14 cellular contexts compared by ENCODE assay signal in the genomic region with DNA sequence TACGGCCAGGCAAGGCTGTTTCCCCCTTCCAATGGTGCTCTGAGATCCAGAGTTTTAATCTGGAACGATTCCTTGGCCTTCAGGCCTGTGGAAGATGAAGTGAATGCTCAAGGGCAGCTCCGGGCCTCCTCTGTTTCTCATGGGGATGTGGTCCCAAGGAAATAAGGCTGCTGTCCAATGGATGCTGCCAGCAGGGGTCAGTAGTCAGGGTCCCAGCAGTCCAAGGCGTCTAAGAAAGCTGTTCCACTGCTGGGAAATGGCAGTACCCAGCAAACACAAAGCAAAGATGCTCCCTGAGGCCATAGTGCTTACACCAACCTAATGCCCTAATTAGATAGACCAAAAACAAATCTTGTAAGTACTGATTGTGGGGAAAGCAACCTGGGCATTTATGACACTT. TPM values are rescaled to one million over a fixed set of nuclear protein-coding genes. Genes with fewer than 3 reads are reported as not detected.
A peak's percentile ranks its signal among the peaks of the same experiment; 100 is the strongest.
DNase-seq lines count a peak whose midpoint lies in the region; ATAC-seq and TF ChIP-seq lines count a peak whose summit lies in the region.
"Had no signal": no experiment of that assay in that cellular context is flagged by ENCODE, and none has a peak within 500 bp of the region (broad histone marks: within the 10 kb centered on the region; RNA-seq: fewer than 3 reads in every experiment).

No MANE protein-coding gene starts in this region.

- H3K4me3 Mint-ChIP-seq in glutamatergic neuron (ENCODE audit: unreplicated experiment): no peak overlapping the region
- H3K4me3 Mint-ChIP-seq: activated naive CD4-positive, alpha-beta T cell treated with anti-CD3 and anti-CD28 coated beads, Interleukin-2, amount 10 ng/mL, durations not matched to agents 7 days and 5 days; CD4-positive, alpha-beta memory T cell had no signal

- DNase-seq in AG09309 (ENCODE audit: low read depth) (no peak), OCI-M1 (lab: John Stamatoyannopoulos, UW) (peak; percentile 1), glutamatergic neuron (peak; percentile 22), NCI-H2029 (lab: John Stamatoyannopoulos, UW) (no peak), DMS114 treated with DMSO at 0.1 percent for 48 hours (lab: John Stamatoyannopoulos, UW; ENCODE audit: unreplicated experiment) (no peak), NCI-H345 treated with DMSO at 0.1 percent for 48 hours (lab: John Stamatoyannopoulos, UW; ENCODE audit: unreplicated experiment) (no peak)
- DNase-seq: activated naive CD4-positive, alpha-beta T cell treated with anti-CD3 and anti-CD28 coated beads, Interleukin-2, amount 10 ng/mL, durations not matched to agents 7 days and 5 days; CD4-positive, alpha-beta memory T cell; foreskin keratinocyte; NCI-H774 had no signal

- no peaks in the 10 kb centered on the region for H3K4me1 Mint-ChIP-seq in glutamatergic neuron (ENCODE audit: low read depth, unreplicated experiment)
- H3K4me1 Mint-ChIP-seq: activated naive CD4-positive, alpha-beta T cell treated with anti-CD3 and anti-CD28 coated beads, Interleukin-2, amount 10 ng/mL, durations not matched to agents 7 days and 5 days; CD4-positive, alpha-beta memory T cell had no signal

- no peaks in the 10 kb centered on the region for H3K9me3 Mint-ChIP-seq in glutamatergic neuron (ENCODE audit: unreplicated experiment)
- H3K9me3 Mint-ChIP-seq: activated naive CD4-positive, alpha-beta T cell treated with anti-CD3 and anti-CD28 coated beads, Interleukin-2, amount 10 ng/mL, durations not matched to agents 7 days and 5 days had no signal

- H3K27me3 Mint-ChIP-seq in glutamatergic neuron (ENCODE audit: unreplicated experiment): peaks cover 3% of the 10 kb centered on the region

- no peak overlapping the region for H3K27ac Mint-ChIP-seq in glutamatergic neuron (ENCODE audit: unreplicated experiment)
- H3K27ac Mint-ChIP-seq: activated naive CD4-positive, alpha-beta T cell treated with anti-CD3 and anti-CD28 coated beads, Interleukin-2, amount 10 ng/mL, durations not matched to agents 7 days and 5 days; CD4-positive, alpha-beta memory T cell had no signal

- TF ChIP-seq CTCF in AG09309 (IDR thresholded peaks at IDR 0.05; ENCODE audit: control insufficient read depth, insufficient read depth, low read depth, low read length, missing control alignments) (peak; percentile 22), GM12872 (IDR thresholded peaks at IDR 0.05; ENCODE audit: insufficient read depth, low read depth, low read length) (peak; percentile 49), glutamatergic neuron (IDR thresholded peaks at IDR 0.05; ENCODE audit: partially characterized antibody, unreplicated experiment) (no peak)

- H3K36me3 Mint-ChIP-seq in glutamatergic neuron (ENCODE audit: unreplicated experiment): no peaks in the 10 kb centered on the region
- H3K36me3 Mint-ChIP-seq: activated naive CD4-positive, alpha-beta T cell treated with anti-CD3 and anti-CD28 coated beads, Interleukin-2, amount 10 ng/mL, durations not matched to agents 7 days and 5 days; CD4-positive, alpha-beta memory T cell had no signal

- no peak overlapping the region for H3K4me3 ChIP-seq in AG09309 (ENCODE audit: control insufficient read depth, low read depth, low read length)

- no peak for ATAC-seq in GM21367 (IDR thresholded peaks at IDR 0.05; ENCODE audit: unreplicated experiment)
- ATAC-seq: foreskin keratinocyte had no signal

RNA-seq across cellular contexts. Expression of gene NMS, which starts 12.5 kb away (rescaled TPM):
- total RNA-seq in glutamatergic neuron (ENCODE audit: unreplicated experiment): not detected
- total RNA-seq: CD4-positive, alpha-beta memory T cell; cerebellum; foreskin keratinocyte; lower leg skin had no signal

Comparison
In these comparisons a context has a peak if more than half of its experiments do, and no peak if none do; other contexts are left out.
1. DNase-seq: peak in OCI-M1 (single experiment) and glutamatergic neuron (single experiment); none in AG09309 (single experiment), NCI-H2029 (single experiment), DMS114 treated with DMSO at 0.1 percent for 48 hours (single experiment) and NCI-H345 treated with DMSO at 0.1 percent for 48 hours (single experiment).